ENCODE assay signal across 10 cellular contexts in the genomic region with DNA sequence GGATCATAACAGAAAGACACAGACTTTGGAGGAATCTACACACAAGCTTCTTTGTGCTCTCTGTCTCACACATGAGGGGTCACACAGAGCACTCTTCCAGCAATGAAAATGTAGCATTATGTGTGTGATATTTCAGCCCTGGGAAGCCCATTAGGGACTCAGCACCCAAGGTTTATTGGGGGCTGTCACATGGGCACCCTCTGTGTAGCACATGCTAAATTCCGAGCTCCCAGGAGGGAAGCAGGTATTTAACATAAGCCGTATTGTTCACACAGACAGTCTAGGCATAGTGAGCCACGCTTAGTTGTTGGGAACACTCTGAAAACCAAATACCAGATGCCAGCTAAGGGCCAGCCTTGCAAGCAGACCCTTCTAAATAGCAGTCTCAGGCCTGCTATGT.
"Had no signal": no experiment of that assay in that cellular context is flagged by ENCODE, and none has a peak within 500 bp of the region (broad histone marks: within the 10 kb centered on the region; RNA-seq: fewer than 3 reads in every experiment).

No MANE protein-coding gene starts in this region.

- H3K27ac ChIP-seq: GM23248 had no signal

- H3K9me3 ChIP-seq: HAP-1 had no signal

- H3K27ac Mint-ChIP-seq: HFFc6 had no signal

- H3K4me3 Mint-ChIP-seq: H9, HFFc6 had no signal

- H2AFZ ChIP-seq: GM23248 had no signal

- H3K9ac ChIP-seq: GM23248 had no signal

- H3K36me3 ChIP-seq: HAP-1 had no signal

- H3K4me3 ChIP-seq: GM23248, HAP-1 had no signal

- DNase-seq: GM23248, GOT3, H7, H9, HCEC 1CT, HFFc6 had no signal

- H3K4me1 Mint-ChIP-seq: H9 had no signal

- FAIRE-seq: H1, H54 had no signal

- ATAC-seq: HCT116 had no signal

- H3K4me1 ChIP-seq: HAP-1 had no signal
